In the genomic region with DNA sequence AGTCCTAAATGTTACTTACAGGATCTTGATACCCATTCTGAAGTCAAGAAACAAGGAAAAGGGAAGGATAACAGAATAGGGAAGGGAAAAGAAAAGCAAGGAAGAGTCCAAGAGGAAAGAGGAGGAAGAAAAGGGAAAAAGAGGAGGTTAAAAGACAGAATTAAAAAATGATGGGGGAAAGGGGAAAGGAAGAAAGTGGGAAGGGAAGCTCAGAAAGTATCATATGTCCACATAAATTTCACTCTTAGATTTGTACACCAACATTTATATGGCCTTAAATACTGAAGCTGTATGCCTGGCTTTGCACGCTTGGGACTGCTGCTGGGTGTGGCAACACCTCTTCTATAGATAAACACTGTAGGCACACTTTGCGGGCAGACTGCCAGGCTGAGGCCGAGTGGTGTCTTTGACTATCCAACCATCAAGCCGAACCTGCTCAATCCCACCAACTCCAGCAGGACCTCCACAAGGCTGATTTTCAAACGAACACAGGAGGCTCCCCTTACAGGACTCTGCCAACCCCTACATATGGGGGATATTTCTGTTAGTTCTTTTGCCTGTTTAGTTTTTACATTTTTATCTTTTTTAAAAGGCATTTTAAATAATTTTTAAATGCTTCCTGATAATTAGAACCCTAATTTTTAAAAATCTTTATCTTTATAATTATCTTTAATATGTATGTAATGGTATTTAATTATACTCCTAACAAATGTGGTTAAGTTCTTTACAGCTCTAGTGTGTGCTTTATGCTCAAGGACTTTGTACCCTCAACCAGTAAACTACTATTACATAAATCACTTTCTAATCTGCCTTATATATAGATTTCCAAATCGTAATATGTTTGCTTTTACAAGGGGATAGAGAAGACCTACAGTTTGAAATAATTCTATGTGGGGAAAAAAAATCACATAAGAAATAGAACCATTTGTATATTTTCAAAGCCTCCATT, we compare ENCODE assay signal across 14 cellular contexts.
A peak's percentile ranks its signal among the peaks of the same experiment; 100 is the strongest.
DNase-seq lines count a peak whose midpoint lies in the region; ATAC-seq, FAIRE-seq and TF ChIP-seq lines count a peak whose summit lies in the region.
"Had no signal": no experiment of that assay in that cellular context is flagged by ENCODE, and none has a peak within 500 bp of the region (broad histone marks: within the 10 kb centered on the region; RNA-seq: fewer than 3 reads in every experiment).

No MANE protein-coding gene starts in this region.

- H3K9me3 ChIP-seq in small intestine (ENCODE audit: control insufficient read depth, low read depth) = no peaks in the 10 kb centered on the region
- H3K9me3 ChIP-seq in heart left ventricle = no peaks in the 10 kb centered on the region

- WGBS in small intestine, 3 donors = 16 to 67% (median 25%) methylated on average over 6 of the region's 6 CpGs
- WGBS in heart left ventricle, 4 donors = 60 to 66% (median 61%) methylated on average over 6 of the region's 6 CpGs

- no peak for TF ChIP-seq POLR2A in heart left ventricle (IDR thresholded peaks at IDR 0.05)

- H3K36me3 ChIP-seq in small intestine (ENCODE audit: control insufficient read depth in 2 of 2, insufficient read depth in 2 of 2, low read length in 2 of 2) = no peaks in the 10 kb centered on the region
- no peaks in the 10 kb centered on the region for H3K36me3 ChIP-seq in heart left ventricle

- H3K4me3 ChIP-seq in small intestine (ENCODE audit: low read depth in 1 of 2, low read length in 2 of 2) (no peak overlapping the region), heart left ventricle (no peak overlapping the region)
- H3K4me3 ChIP-seq: smooth muscle cell had no signal

- DNase-seq in NCI-H1436 (lab: John Stamatoyannopoulos, UW) (peak; percentile 10), NCI-H1436 treated with DMSO at 0.1 percent for 48 hours (lab: John Stamatoyannopoulos, UW) (no peak), NCI-H2029 treated with DMSO at 0.1 percent for 48 hours (lab: John Stamatoyannopoulos, UW) (peak; percentile 26), small intestine (peak; percentile 92), heart left ventricle (no peak), nucleus accumbens (lab: John Stamatoyannopoulos, UW) (no peak)
- DNase-seq: activated CD8-positive, alpha-beta T cell treated with anti-CD3 and anti-CD28 coated beads for 36 hours; activated effector memory CD4-positive, alpha-beta T cell treated with anti-CD3 and anti-CD28 coated beads, Interleukin-2, amount 50 U/mL, for 16 hours; anterior cingulate cortex; H7; NCI-H774 had no signal

- H3K4me1 ChIP-seq in small intestine (ENCODE audit: control insufficient read depth in 2 of 2, insufficient read depth in 1 of 2, low read depth in 1 of 2, low read length in 1 of 2) (peaks cover 0 to 2% of the 10 kb centered on the region in 2 donors), heart left ventricle (no peaks in the 10 kb centered on the region)

- TF ChIP-seq CTCF in heart left ventricle (IDR thresholded peaks at IDR 0.05) = no peak

- H3K27me3 ChIP-seq in small intestine (ENCODE audit: control insufficient read depth in 2 of 2, insufficient read depth in 2 of 2, low read length in 2 of 2) (no peaks in the 10 kb centered on the region), heart left ventricle (no peaks in the 10 kb centered on the region)

- H3K27ac ChIP-seq in small intestine (ENCODE audit: low read depth in 1 of 2, low read length in 1 of 2) = peak overlapping the region; percentile 44 to 75
- no peak overlapping the region for H3K27ac ChIP-seq in heart left ventricle

- intact Hi-C loops in heart left ventricle (cut with DNase I) = no loop called here

- peak; percentile 5 for FAIRE-seq in colon (lab: Jason Lieb, UNC)
- FAIRE-seq in small intestine (lab: Jason Lieb, UNC) = peak; percentile 64

- ATAC-seq in GM19395 (IDR thresholded peaks at IDR 0.05; ENCODE audit: unreplicated experiment) = no peak
- ATAC-seq in heart left ventricle = no peak
- ATAC-seq: activated CD8-positive, alpha-beta T cell treated with anti-CD3 and anti-CD28 coated beads for 36 hours had no signal

Comparison
In these comparisons a context has a peak if more than half of its experiments do, and no peak if none do; other contexts are left out.
1. DNase-seq: peak in NCI-H1436 (single experiment), NCI-H2029 treated with DMSO at 0.1 percent for 48 hours (single experiment) and small intestine (single experiment); none in NCI-H1436 treated with DMSO at 0.1 percent for 48 hours (single experiment), heart left ventricle (0 of 5) and nucleus accumbens (0 of 56).
2. H3K27ac ChIP-seq: peak in small intestine (2 of 2); none in heart left ventricle (0 of 12).